Comparison of ENCODE assay signal across 8 cellular contexts in genomic region chr16:89722392-89723278, GRCh38. TPM values are rescaled to one million over a fixed set of nuclear protein-coding genes. Genes with fewer than 3 reads are reported as not detected.
DNase-seq lines count a peak whose midpoint lies in the region; ATAC-seq and TF ChIP-seq lines count a peak whose summit lies in the region.

No MANE protein-coding gene starts in this region.

- peak overlapping the region; percentile 86 for H3K4me3 ChIP-seq in SJCRH30
- peak overlapping the region; percentile 74 to 98 (median 92) for H3K4me3 ChIP-seq in heart left ventricle
- peak overlapping the region; percentile 70 for H3K4me3 ChIP-seq in rectal smooth muscle tissue (ENCODE audit: low read length)

- H3K4me1 ChIP-seq in SJCRH30: peaks cover 19% of the 10 kb centered on the region
- H3K4me1 ChIP-seq in heart left ventricle: peaks cover 8 to 60% (median 34%) of the 10 kb centered on the region in 12 donors
- peaks cover 14% of the 10 kb centered on the region for H3K4me1 ChIP-seq in rectal smooth muscle tissue (ENCODE audit: control insufficient read depth, insufficient read depth, low read length)

- 17 to 38% (median 23%) methylated on average over 41 to 56 of the region's 56 CpGs for WGBS in heart left ventricle, 4 donors

- H3K27ac ChIP-seq in SJCRH30 (peak overlapping the region; percentile 62; the same call in 1 of the 2 replicates), heart left ventricle (peak overlapping the region; percentile 95 to 100 (median 98)), rectal smooth muscle tissue (ENCODE audit: low read depth, low read length) (peak overlapping the region; percentile 95)

- ATAC-seq in heart left ventricle: peak; percentile 27 to 72 (median 58)

- H3K27me3 Mint-ChIP-seq in HFFc6 (ENCODE audit: insufficient read depth): peaks cover 1% of the 10 kb centered on the region

- peaks cover 5% of the 10 kb centered on the region for H3K36me3 Mint-ChIP-seq in HFFc6 (ENCODE audit: low read depth)

- no peak for TF ChIP-seq POLR2A in heart left ventricle (IDR thresholded peaks at IDR 0.05)

- H3K36me3 ChIP-seq in SJCRH30 (peaks cover 24% of the 10 kb centered on the region), heart left ventricle (peaks cover 0 to 52% (median 47%) of the 10 kb centered on the region in 9 donors), rectal smooth muscle tissue (ENCODE audit: control insufficient read depth, insufficient read depth, low read length) (peaks cover 20% of the 10 kb centered on the region)

- peaks cover 33% of the 10 kb centered on the region for H3K4me1 Mint-ChIP-seq in HFFc6 (ENCODE audit: low read depth)

- peak overlapping the region; percentile 83 for H3K4me3 Mint-ChIP-seq in HFFc6

- peak; percentile 53 for DNase-seq in CD1c-positive myeloid dendritic cell (ENCODE audit: extremely low spot score)
- no peak for DNase-seq in HFFc6
- DNase-seq in SJCRH30: no peak
- peak; percentile 63 for DNase-seq in activated naive CD4-positive, alpha-beta T cell treated with anti-CD3 and anti-CD28 coated beads, Interleukin-2, amount 50 U/mL, for 16 hours
- peak; percentile 68 to 90 (median 78) for DNase-seq in heart left ventricle
- no peak for DNase-seq in HCEC 1CT
- DNase-seq in HuH-7.5 (ENCODE audit: low spot score): no peak

- no peak for TF ChIP-seq CTCF in HFFc6 (IDR thresholded peaks at IDR 0.05)
- TF ChIP-seq CTCF in heart left ventricle (IDR thresholded peaks at IDR 0.05): no peak

- H3K27me3 ChIP-seq in SJCRH30 (no peaks in the 10 kb centered on the region), heart left ventricle (no peaks in the 10 kb centered on the region), rectal smooth muscle tissue (ENCODE audit: control insufficient read depth, insufficient read depth, low read length) (no peaks in the 10 kb centered on the region)

- intact Hi-C loops in heart left ventricle (cut with DNase I): loop anchor here in 1 of 10 donors (2.0 kb wide), 1 partner anchor 14 kb away; no protein-coding TSS in a partner anchor

- no peaks in the 10 kb centered on the region for H3K9me3 Mint-ChIP-seq in HFFc6

- no peak overlapping the region for H3K9ac ChIP-seq in rectal smooth muscle tissue (ENCODE audit: low read length)

- peak overlapping the region; percentile 45; the same call in 1 of the 2 replicates for H3K27ac Mint-ChIP-seq in HFFc6

- H3K9me3 ChIP-seq in SJCRH30 (replicated peaks) (no peaks in the 10 kb centered on the region), heart left ventricle (no peaks in the 10 kb centered on the region)

RNA-seq across cellular contexts. Expression of gene ZNF276, which starts 1.3 kb away (rescaled TPM):
- total RNA-seq in HFFc6 (2021; fragmentation: NEBNext Ultra II Directional; extraction: Animal tissue kit (Norgen Biotek cat#: 25700)): 10 to 100 TPM in 3 of 6 experiments, 1 to 10 TPM in 3; 7.8 to 16.7 (median 9.7) TPM
- total RNA-seq in SJCRH30 (2014; rRNA removed; shearing (Covaris generic)): 12.2 and 13.3 TPM in 2 replicates
- 10 to 100 TPM in 8 of 9 donors, 1 to 10 TPM in 1; 9.4 to 19.9 (median 12.7) TPM for total RNA-seq in heart left ventricle
- polyA plus RNA-seq in heart left ventricle: 10 to 100 TPM; 12.2 to 14.0 TPM

RNA-seq across cellular contexts. Expression of gene VPS9D1, which starts 1.9 kb away (rescaled TPM):
- total RNA-seq in HFFc6 (2021; fragmentation: NEBNext Ultra II Directional; extraction: Animal tissue kit (Norgen Biotek cat#: 25700)): 10 to 100 TPM; 12.7 to 19.3 (median 16.1) TPM
- 2.2 and 2.5 TPM in 2 replicates for total RNA-seq in SJCRH30 (2014; rRNA removed; shearing (Covaris generic))
- total RNA-seq in heart left ventricle: 10 to 100 TPM in 6 of 9 donors, 1 to 10 TPM in 3; 7.6 to 17.0 (median 11.0) TPM
- polyA plus RNA-seq in heart left ventricle: 10 to 100 TPM in 1 of 2 donors, 1 to 10 TPM in 1; 7.3 to 20.2 TPM

RNA-seq across cellular contexts. Expression of gene SPATA2L, which starts 21.1 kb away (rescaled TPM):
- total RNA-seq in HFFc6 (2021; fragmentation: NEBNext Ultra II Directional; extraction: Animal tissue kit (Norgen Biotek cat#: 25700)): 1 to 10 TPM; 5.6 to 6.9 (median 5.9) TPM
- total RNA-seq in SJCRH30 (2014; rRNA removed; shearing (Covaris generic)): 6.0 and 7.2 TPM in 2 replicates
- total RNA-seq in heart left ventricle: 10 to 100 TPM in 1 of 9 donors, 1 to 10 TPM in 8; 2.0 to 14.1 (median 4.0) TPM
- polyA plus RNA-seq in heart left ventricle: 10 to 100 TPM in 1 of 2 donors, 1 to 10 TPM in 1; 1.9 to 15.0 TPM

RNA-seq across cellular contexts. Expression of gene CDK10, which starts 36.1 kb away (rescaled TPM):
- 10 to 100 TPM; 45.5 to 61.7 (median 48.6) TPM for total RNA-seq in HFFc6 (2021; fragmentation: NEBNext Ultra II Directional; extraction: Animal tissue kit (Norgen Biotek cat#: 25700))
- 29.0 and 35.1 TPM in 2 replicates for total RNA-seq in SJCRH30 (2014; rRNA removed; shearing (Covaris generic))
- total RNA-seq in heart left ventricle: 10 to 100 TPM; 16.1 to 31.4 (median 20.0) TPM
- polyA plus RNA-seq in heart left ventricle: 10 to 100 TPM; 22.9 to 30.7 TPM

Comparison
In these comparisons a context has a peak if more than half of its experiments do, and no peak if none do; other contexts are left out.
1. DNase-seq: peak in CD1c-positive myeloid dendritic cell (single experiment), activated naive CD4-positive, alpha-beta T cell treated with anti-CD3 and anti-CD28 coated beads, Interleukin-2, amount 50 U/mL, for 16 hours (single experiment) and heart left ventricle (5 of 5); none in HFFc6 (single experiment), SJCRH30 (0 of 2), HCEC 1CT (single experiment) and HuH-7.5 (single experiment).
2. Peak in every context shown above with its lines, with median percentiles within 50 percentile points of each other: H3K27ac ChIP-seq and H3K4me3 ChIP-seq.